Comparison of ENCODE assay signal across 1 cellular context in the genomic region with DNA sequence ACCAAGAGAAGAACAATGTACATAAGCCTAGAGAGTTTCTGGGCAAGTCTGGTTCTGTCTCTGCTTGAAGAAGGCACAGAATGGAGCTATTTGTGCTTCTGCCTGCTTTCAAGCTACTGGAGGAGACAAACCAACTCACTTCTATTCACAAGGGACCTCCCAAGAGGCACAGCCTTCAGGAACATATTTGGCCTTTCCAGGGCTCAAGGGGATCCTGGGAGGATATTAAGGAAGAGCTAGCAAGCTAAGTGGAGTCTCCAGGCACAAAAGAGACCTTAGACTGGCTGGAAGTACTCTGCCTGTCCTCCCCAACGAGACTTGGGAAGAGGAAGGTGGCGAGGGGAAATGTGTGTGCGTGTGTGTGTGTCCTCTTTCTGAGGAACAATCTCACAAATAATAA.
TF ChIP-seq lines count a peak whose summit lies in the region.

A gene with protein sequence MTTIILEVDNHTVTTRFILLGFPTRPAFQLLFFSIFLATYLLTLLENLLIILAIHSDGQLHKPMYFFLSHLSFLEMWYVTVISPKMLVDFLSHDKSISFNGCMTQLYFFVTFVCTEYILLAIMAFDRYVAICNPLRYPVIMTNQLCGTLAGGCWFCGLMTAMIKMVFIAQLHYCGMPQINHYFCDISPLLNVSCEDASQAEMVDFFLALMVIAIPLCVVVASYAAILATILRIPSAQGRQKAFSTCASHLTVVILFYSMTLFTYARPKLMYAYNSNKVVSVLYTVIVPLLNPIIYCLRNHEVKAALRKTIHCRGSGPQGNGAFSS (minus strand): TSS at position 54 of the 400 bp plus-strand sequence. CDS start 6,300 bp downstream, outside the sequence.

TF ChIP-seq in GM23338, 12 proteins besides CTCF, POLR2A, EP300 and RAD21 (continued from another document):
- TF ChIP-seq, protein P1, sequence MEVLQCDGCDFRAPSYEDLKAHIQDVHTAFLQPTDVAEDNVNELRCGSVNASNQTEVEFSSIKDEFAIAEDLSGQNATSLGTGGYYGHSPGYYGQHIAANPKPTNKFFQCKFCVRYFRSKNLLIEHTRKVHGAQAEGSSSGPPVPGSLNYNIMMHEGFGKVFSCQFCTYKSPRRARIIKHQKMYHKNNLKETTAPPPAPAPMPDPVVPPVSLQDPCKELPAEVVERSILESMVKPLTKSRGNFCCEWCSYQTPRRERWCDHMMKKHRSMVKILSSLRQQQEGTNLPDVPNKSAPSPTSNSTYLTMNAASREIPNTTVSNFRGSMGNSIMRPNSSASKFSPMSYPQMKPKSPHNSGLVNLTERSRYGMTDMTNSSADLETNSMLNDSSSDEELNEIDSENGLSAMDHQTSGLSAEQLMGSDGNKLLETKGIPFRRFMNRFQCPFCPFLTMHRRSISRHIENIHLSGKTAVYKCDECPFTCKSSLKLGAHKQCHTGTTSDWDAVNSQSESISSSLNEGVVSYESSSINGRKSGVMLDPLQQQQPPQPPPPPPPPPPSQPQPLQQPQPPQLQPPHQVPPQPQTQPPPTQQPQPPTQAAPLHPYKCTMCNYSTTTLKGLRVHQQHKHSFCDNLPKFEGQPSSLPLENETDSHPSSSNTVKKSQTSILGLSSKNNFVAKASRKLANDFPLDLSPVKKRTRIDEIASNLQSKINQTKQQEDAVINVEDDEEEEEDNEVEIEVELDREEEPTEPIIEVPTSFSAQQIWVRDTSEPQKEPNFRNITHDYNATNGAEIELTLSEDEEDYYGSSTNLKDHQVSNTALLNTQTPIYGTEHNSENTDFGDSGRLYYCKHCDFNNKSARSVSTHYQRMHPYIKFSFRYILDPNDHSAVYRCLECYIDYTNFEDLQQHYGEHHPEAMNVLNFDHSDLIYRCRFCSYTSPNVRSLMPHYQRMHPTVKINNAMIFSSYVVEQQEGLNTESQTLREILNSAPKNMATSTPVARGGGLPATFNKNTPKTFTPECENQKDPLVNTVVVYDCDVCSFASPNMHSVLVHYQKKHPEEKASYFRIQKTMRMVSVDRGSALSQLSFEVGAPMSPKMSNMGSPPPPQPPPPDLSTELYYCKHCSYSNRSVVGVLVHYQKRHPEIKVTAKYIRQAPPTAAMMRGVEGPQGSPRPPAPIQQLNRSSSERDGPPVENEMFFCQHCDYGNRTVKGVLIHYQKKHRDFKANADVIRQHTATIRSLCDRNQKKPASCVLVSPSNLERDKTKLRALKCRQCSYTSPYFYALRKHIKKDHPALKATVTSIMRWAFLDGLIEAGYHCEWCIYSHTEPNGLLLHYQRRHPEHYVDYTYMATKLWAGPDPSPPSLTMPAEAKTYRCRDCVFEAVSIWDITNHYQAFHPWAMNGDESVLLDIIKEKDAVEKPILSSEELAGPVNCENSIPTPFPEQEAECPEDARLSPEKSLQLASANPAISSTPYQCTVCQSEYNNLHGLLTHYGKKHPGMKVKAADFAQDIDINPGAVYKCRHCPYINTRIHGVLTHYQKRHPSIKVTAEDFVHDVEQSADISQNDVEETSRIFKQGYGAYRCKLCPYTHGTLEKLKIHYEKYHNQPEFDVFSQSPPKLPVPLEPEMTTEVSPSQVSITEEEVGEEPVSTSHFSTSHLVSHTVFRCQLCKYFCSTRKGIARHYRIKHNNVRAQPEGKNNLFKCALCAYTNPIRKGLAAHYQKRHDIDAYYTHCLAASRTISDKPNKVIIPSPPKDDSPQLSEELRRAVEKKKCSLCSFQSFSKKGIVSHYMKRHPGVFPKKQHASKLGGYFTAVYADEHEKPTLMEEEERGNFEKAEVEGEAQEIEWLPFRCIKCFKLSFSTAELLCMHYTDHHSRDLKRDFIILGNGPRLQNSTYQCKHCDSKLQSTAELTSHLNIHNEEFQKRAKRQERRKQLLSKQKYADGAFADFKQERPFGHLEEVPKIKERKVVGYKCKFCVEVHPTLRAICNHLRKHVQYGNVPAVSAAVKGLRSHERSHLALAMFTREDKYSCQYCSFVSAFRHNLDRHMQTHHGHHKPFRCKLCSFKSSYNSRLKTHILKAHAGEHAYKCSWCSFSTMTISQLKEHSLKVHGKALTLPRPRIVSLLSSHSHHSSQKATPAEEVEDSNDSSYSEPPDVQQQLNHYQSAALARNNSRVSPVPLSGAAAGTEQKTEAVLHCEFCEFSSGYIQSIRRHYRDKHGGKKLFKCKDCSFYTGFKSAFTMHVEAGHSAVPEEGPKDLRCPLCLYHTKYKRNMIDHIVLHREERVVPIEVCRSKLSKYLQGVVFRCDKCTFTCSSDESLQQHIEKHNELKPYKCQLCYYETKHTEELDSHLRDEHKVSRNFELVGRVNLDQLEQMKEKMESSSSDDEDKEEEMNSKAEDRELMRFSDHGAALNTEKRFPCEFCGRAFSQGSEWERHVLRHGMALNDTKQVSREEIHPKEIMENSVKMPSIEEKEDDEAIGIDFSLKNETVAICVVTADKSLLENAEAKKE (CRISPR knock-in tag; IDR thresholded peaks at IDR 0.05): no peak
- TF ChIP-seq EZH2 (IDR thresholded peaks at IDR 0.05; ENCODE audit: low read depth, unreplicated experiment) (no peak), STAT1 (IDR thresholded peaks at IDR 0.05; ENCODE audit: unreplicated experiment) (no peak), ZNF331 (CRISPR knock-in tag; IDR thresholded peaks at IDR 0.05; ENCODE audit: low read depth) (no peak), JUNB (IDR thresholded peaks at IDR 0.05; ENCODE audit: unreplicated experiment) (no peak), NANOG (IDR thresholded peaks at IDR 0.05; ENCODE audit: borderline replicate concordance) (no peak)
- TF ChIP-seq, protein P2, sequence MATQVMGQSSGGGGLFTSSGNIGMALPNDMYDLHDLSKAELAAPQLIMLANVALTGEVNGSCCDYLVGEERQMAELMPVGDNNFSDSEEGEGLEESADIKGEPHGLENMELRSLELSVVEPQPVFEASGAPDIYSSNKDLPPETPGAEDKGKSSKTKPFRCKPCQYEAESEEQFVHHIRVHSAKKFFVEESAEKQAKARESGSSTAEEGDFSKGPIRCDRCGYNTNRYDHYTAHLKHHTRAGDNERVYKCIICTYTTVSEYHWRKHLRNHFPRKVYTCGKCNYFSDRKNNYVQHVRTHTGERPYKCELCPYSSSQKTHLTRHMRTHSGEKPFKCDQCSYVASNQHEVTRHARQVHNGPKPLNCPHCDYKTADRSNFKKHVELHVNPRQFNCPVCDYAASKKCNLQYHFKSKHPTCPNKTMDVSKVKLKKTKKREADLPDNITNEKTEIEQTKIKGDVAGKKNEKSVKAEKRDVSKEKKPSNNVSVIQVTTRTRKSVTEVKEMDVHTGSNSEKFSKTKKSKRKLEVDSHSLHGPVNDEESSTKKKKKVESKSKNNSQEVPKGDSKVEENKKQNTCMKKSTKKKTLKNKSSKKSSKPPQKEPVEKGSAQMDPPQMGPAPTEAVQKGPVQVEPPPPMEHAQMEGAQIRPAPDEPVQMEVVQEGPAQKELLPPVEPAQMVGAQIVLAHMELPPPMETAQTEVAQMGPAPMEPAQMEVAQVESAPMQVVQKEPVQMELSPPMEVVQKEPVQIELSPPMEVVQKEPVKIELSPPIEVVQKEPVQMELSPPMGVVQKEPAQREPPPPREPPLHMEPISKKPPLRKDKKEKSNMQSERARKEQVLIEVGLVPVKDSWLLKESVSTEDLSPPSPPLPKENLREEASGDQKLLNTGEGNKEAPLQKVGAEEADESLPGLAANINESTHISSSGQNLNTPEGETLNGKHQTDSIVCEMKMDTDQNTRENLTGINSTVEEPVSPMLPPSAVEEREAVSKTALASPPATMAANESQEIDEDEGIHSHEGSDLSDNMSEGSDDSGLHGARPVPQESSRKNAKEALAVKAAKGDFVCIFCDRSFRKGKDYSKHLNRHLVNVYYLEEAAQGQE (IDR thresholded peaks at IDR 0.05; ENCODE audit: unreplicated experiment): no peak
TF ChIP-seq in GM23338: peak in this region for 0.
